ENCODE assay signal across 2 cellular contexts in genomic region chr2:195414479-195414878, GRCh38.
TF ChIP-seq lines count a peak whose summit lies in the region.

No MANE protein-coding gene starts in this region.

TF ChIP-seq in A549, 52 proteins besides CTCF, POLR2A, EP300 and RAD21 (continued from another document):
- no peak for TF ChIP-seq CBX2 (IDR thresholded peaks at IDR 0.05; ENCODE audit: borderline replicate concordance, low read depth)
- TF ChIP-seq MAFK (IDR thresholded peaks at IDR 0.05; ENCODE audit: partially characterized antibody) = no peak
- TF ChIP-seq RCOR1 (IDR thresholded peaks at IDR 0.05; ENCODE audit: low read depth, low read length) = no peak
- TF ChIP-seq, protein P1, sequence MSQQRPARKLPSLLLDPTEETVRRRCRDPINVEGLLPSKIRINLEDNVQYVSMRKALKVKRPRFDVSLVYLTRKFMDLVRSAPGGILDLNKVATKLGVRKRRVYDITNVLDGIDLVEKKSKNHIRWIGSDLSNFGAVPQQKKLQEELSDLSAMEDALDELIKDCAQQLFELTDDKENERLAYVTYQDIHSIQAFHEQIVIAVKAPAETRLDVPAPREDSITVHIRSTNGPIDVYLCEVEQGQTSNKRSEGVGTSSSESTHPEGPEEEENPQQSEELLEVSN (IDR thresholded peaks at IDR 0.05; ENCODE audit: borderline replicate concordance, low read depth) = no peak
- TF ChIP-seq MYC (IDR thresholded peaks at IDR 0.05; ENCODE audit: borderline replicate concordance, low read length) = no peak
- TF ChIP-seq ZC3H11A (IDR thresholded peaks at IDR 0.05) = no peak
- no peak for TF ChIP-seq SMC3 (IDR thresholded peaks at IDR 0.05)
- TF ChIP-seq POLR2AphosphoS2 (conservative IDR thresholded peaks at IDR 0.05; ENCODE audit: low read length) = no peak
- no peak for TF ChIP-seq HOXA7 (CRISPR knock-in tag; IDR thresholded peaks at IDR 0.05)
- TF ChIP-seq, protein P2, sequence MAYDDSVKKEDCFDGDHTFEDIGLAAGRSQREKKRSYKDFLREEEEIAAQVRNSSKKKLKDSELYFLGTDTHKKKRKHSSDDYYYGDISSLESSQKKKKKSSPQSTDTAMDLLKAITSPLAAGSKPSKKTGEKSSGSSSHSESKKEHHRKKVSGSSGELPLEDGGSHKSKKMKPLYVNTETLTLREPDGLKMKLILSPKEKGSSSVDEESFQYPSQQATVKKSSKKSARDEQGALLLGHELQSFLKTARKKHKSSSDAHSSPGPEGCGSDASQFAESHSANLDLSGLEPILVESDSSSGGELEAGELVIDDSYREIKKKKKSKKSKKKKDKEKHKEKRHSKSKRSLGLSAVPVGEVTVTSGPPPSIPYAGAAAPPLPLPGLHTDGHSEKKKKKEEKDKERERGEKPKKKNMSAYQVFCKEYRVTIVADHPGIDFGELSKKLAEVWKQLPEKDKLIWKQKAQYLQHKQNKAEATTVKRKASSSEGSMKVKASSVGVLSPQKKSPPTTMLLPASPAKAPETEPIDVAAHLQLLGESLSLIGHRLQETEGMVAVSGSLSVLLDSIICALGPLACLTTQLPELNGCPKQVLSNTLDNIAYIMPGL (CRISPR knock-in tag; IDR thresholded peaks at IDR 0.05; ENCODE audit: borderline replicate concordance) = no peak
- no peak for TF ChIP-seq FOSL2 (IDR thresholded peaks at IDR 0.05)
- TF ChIP-seq FOSL2 (CRISPR knock-in tag; IDR thresholded peaks at IDR 0.05) = no peak
- TF ChIP-seq FOXS1 (CRISPR knock-in tag; IDR thresholded peaks at IDR 0.05) = no peak
- TF ChIP-seq ELK1 (IDR thresholded peaks at IDR 0.05; ENCODE audit: low read depth, low read length) = no peak
- TF ChIP-seq ZSCAN20 (CRISPR knock-in tag; IDR thresholded peaks at IDR 0.05) = no peak
- no peak for TF ChIP-seq BHLHE40 (IDR thresholded peaks at IDR 0.05; ENCODE audit: low read depth, low read length)
- no peak for TF ChIP-seq MAZ (IDR thresholded peaks at IDR 0.05; ENCODE audit: borderline replicate concordance, low read depth, low read length)

TF ChIP-seq in H1, 55 proteins besides CTCF, POLR2A, EP300 and RAD21 (continued from another document):
- TF ChIP-seq SP2 (IDR thresholded peaks at IDR 0.05; ENCODE audit: low read length) (no peak), MAFK (IDR thresholded peaks at IDR 0.05; ENCODE audit: low read depth, low read length) (no peak), CBX5 (IDR thresholded peaks at IDR 0.05; ENCODE audit: low read depth, low read length) (no peak)
